In genomic region chr16:69313469-69313868, GRCh38 we compare ENCODE assay signal across 17 cellular contexts. TPM values are rescaled to one million over a fixed set of nuclear protein-coding genes. Genes with fewer than 3 reads are reported as not detected.
DNase-seq lines count a peak whose midpoint lies in the region; ATAC-seq and TF ChIP-seq lines count a peak whose summit lies in the region.
"Had no signal": no experiment of that assay in that cellular context is flagged by ENCODE, and none has a peak within 500 bp of the region (broad histone marks: within the 10 kb centered on the region; RNA-seq: fewer than 3 reads in every experiment).

No MANE protein-coding gene starts in this region.

- no peak for DNase-seq in CD4-positive, alpha-beta memory T cell
- DNase-seq in activated CD8-positive, alpha-beta T cell treated with anti-CD3 and anti-CD28 coated beads, Interleukin-2, amount 10 ng/mL, durations not matched to agents 7 days and 5 days: no peak
- no peak for DNase-seq in mesothelial cell of epicardium (ENCODE audit: low spot score in 2 of 2, unreplicated experiment in 2 of 2)
- no peak for DNase-seq in SK-N-DZ (ENCODE audit: low spot score)
- DNase-seq in NCI-H2081 (lab: John Stamatoyannopoulos, UW): no peak
- DNase-seq in NCI-H1105 treated with DMSO at 0.1 percent for 48 hours (lab: John Stamatoyannopoulos, UW): no peak
- DNase-seq: activated CD8-positive, alpha-beta memory T cell treated with anti-CD3 and anti-CD28 coated beads, Interleukin-2, amount 50 U/mL, for 4 hours; C1 segment of cervical spinal cord; cortex of kidney; NCI-H1417; small intestine had no signal

- no peak overlapping the region for H3K9ac ChIP-seq in BLaER1

- intact Hi-C loops in CD4-positive, alpha-beta memory T cell (cut with micrococcal nuclease): no loop called here

- H3K27ac Mint-ChIP-seq in CD4-positive, alpha-beta memory T cell: peak overlapping the region in 4 of 7 donors; percentile 41 to 85 (median 66)
- H3K27ac Mint-ChIP-seq in activated CD8-positive, alpha-beta T cell treated with anti-CD3 and anti-CD28 coated beads, Interleukin-2, amount 10 ng/mL, durations not matched to agents 7 days and 5 days: peak overlapping the region; percentile 60
- H3K27ac Mint-ChIP-seq in mesothelial cell of epicardium: no peak overlapping the region

- H3K4me1 ChIP-seq in BLaER1: peaks cover 32% of the 10 kb centered on the region
- H3K4me1 ChIP-seq in CD4-positive, alpha-beta memory T cell (ENCODE audit: insufficient read depth, low read length): peaks cover 28% of the 10 kb centered on the region

- H3K9me3 Mint-ChIP-seq in CD4-positive, alpha-beta memory T cell: peaks cover 0 to 7% (median 0%) of the 10 kb centered on the region in 8 donors
- no peaks in the 10 kb centered on the region for H3K9me3 Mint-ChIP-seq in activated CD8-positive, alpha-beta T cell treated with anti-CD3 and anti-CD28 coated beads, Interleukin-2, amount 10 ng/mL, durations not matched to agents 7 days and 5 days (ENCODE audit: insufficient read depth)
- H3K9me3 Mint-ChIP-seq in mesothelial cell of epicardium: no peaks in the 10 kb centered on the region

- peak overlapping the region; percentile 38 to 81 (median 70) for H3K4me3 Mint-ChIP-seq in CD4-positive, alpha-beta memory T cell
- H3K4me3 Mint-ChIP-seq in activated CD8-positive, alpha-beta T cell treated with anti-CD3 and anti-CD28 coated beads, Interleukin-2, amount 10 ng/mL, durations not matched to agents 7 days and 5 days: peak overlapping the region; percentile 55
- H3K4me3 Mint-ChIP-seq in mesothelial cell of epicardium: peak overlapping the region; percentile 39

- no peak for ATAC-seq in activated CD8-positive, alpha-beta T cell treated with anti-CD3 and anti-CD28 coated beads, Interleukin-2, amount 10 ng/mL, durations not matched to agents 7 days and 5 days
- ATAC-seq: esophagus mucosa, HCT116, pancreas had no signal

- H3K36me3 Mint-ChIP-seq in CD4-positive, alpha-beta memory T cell: peaks cover 10 to 36% of the 10 kb centered on the region in 2 donors
- H3K36me3 Mint-ChIP-seq in activated CD8-positive, alpha-beta T cell treated with anti-CD3 and anti-CD28 coated beads, Interleukin-2, amount 10 ng/mL, durations not matched to agents 7 days and 5 days (ENCODE audit: low read depth): peaks cover 41% of the 10 kb centered on the region
- H3K36me3 Mint-ChIP-seq in mesothelial cell of epicardium: peaks cover 18% of the 10 kb centered on the region

- peaks cover 57% of the 10 kb centered on the region for H3K36me3 ChIP-seq in BLaER1
- peaks cover 41% of the 10 kb centered on the region for H3K36me3 ChIP-seq in CD4-positive, alpha-beta memory T cell (ENCODE audit: insufficient read depth, low read length)

- no peak for TF ChIP-seq CTCF in mesothelial cell of epicardium (IDR thresholded peaks at IDR 0.05; ENCODE audit: unreplicated experiment)

- peaks cover 16 to 36% (median 26%) of the 10 kb centered on the region in 4 donors for H3K4me1 Mint-ChIP-seq in CD4-positive, alpha-beta memory T cell
- H3K4me1 Mint-ChIP-seq in activated CD8-positive, alpha-beta T cell treated with anti-CD3 and anti-CD28 coated beads, Interleukin-2, amount 10 ng/mL, durations not matched to agents 7 days and 5 days (ENCODE audit: low read depth): peaks cover 23% of the 10 kb centered on the region
- peaks cover 9% of the 10 kb centered on the region for H3K4me1 Mint-ChIP-seq in mesothelial cell of epicardium

- H3K4me2 ChIP-seq in BLaER1: peak overlapping the region; percentile 94

- POLR2A ChIA-PET in CD4-positive, alpha-beta memory T cell (lab: Charles Lee; ENCODE audit: partially characterized antibody): interaction anchor here (1.6 to 4.6 kb wide), 3 partner anchors 13 to 25 kb away, joined by 7 to 44 read pairs (median 30); partner anchors contain the start of genes COG8, NIP7 and PDF
- POLR2A ChIA-PET in activated CD8-positive, alpha-beta T cell treated with anti-CD3 and anti-CD28 coated beads, Interleukin-2, amount 10 ng/mL, durations not matched to agents 7 days and 5 days (lab: Charles Lee): no interaction called here

- H3K27me3 Mint-ChIP-seq in CD4-positive, alpha-beta memory T cell: no peaks in the 10 kb centered on the region
- H3K27me3 Mint-ChIP-seq in activated CD8-positive, alpha-beta T cell treated with anti-CD3 and anti-CD28 coated beads, Interleukin-2, amount 10 ng/mL, durations not matched to agents 7 days and 5 days (ENCODE audit: low read depth): no peaks in the 10 kb centered on the region
- no peaks in the 10 kb centered on the region for H3K27me3 Mint-ChIP-seq in mesothelial cell of epicardium (ENCODE audit: low read depth)

- CTCF ChIA-PET in CD4-positive, alpha-beta memory T cell (lab: Charles Lee; ENCODE audit: partially characterized antibody): interaction anchor here (0.9 kb wide), 1 partner anchor 27 kb away, joined by 3 read pairs; no protein-coding TSS in a partner anchor
- CTCF ChIA-PET in activated CD8-positive, alpha-beta T cell treated with anti-CD3 and anti-CD28 coated beads, Interleukin-2, amount 10 ng/mL, durations not matched to agents 7 days and 5 days (lab: Charles Lee): no interaction called here

- no peaks in the 10 kb centered on the region for H3K9me3 ChIP-seq in BLaER1
- no peaks in the 10 kb centered on the region for H3K9me3 ChIP-seq in CD4-positive, alpha-beta memory T cell (ENCODE audit: control insufficient read depth in 1 of 2, low read length in 2 of 2)
- H3K9me3 ChIP-seq: ascending aorta, pancreas had no signal

- no peaks in the 10 kb centered on the region for H3K27me3 ChIP-seq in BLaER1
- no peaks in the 10 kb centered on the region for H3K27me3 ChIP-seq in CD4-positive, alpha-beta memory T cell (ENCODE audit: insufficient read depth, low read length)
- H3K27me3 ChIP-seq: ascending aorta, pancreas had no signal

- H3K4me3 ChIP-seq in BLaER1: no peak overlapping the region
- no peak overlapping the region for H3K4me3 ChIP-seq in CD4-positive, alpha-beta memory T cell (ENCODE audit: low read length in 2 of 2)
- H3K4me3 ChIP-seq: pancreas had no signal

- H3K27ac ChIP-seq in BLaER1: no peak overlapping the region
- no peak overlapping the region for H3K27ac ChIP-seq in CD4-positive, alpha-beta memory T cell (ENCODE audit: low read depth, low read length)
- H3K27ac ChIP-seq: ascending aorta, pancreas had no signal

- peaks cover 71% of the 10 kb centered on the region for H4K20me1 ChIP-seq in BLaER1

RNA-seq across cellular contexts. Expression of gene VPS4A, which starts 2.3 kb away (rescaled TPM):
- 10 to 100 TPM; 46.7 to 48.3 TPM for total RNA-seq in CD4-positive, alpha-beta memory T cell
- polyA plus RNA-seq in CD4-positive, alpha-beta memory T cell: 10 to 100 TPM; 27.2 to 41.2 TPM
- 10 to 100 TPM; 31.4 to 33.7 TPM for total RNA-seq in activated CD8-positive, alpha-beta T cell treated with anti-CD3 and anti-CD28 coated beads, Interleukin-2, amount 10 ng/mL, durations not matched to agents 7 days and 5 days
- total RNA-seq in mesothelial cell of epicardium: 28.0 to 30.3 TPM (median 29.8 TPM) in 3 replicates
- polyA plus RNA-seq in SK-N-DZ (2014; cell fraction: cytosol; rRNA removed): 39.3 and 42.1 TPM in 2 replicates
- polyA plus RNA-seq in SK-N-DZ (2014; cell fraction: nucleus; rRNA removed): 54.8 and 71.4 TPM in 2 replicates

RNA-seq across cellular contexts. Expression of gene PDF, which starts 16.9 kb away (rescaled TPM):
- total RNA-seq in CD4-positive, alpha-beta memory T cell: 10 to 100 TPM; 11.8 TPM
- polyA plus RNA-seq in CD4-positive, alpha-beta memory T cell: 10 to 100 TPM; 12.6 to 18.0 TPM
- total RNA-seq in activated CD8-positive, alpha-beta T cell treated with anti-CD3 and anti-CD28 coated beads, Interleukin-2, amount 10 ng/mL, durations not matched to agents 7 days and 5 days: 10 to 100 TPM; 15.2 to 16.0 TPM
- 13.5 to 14.1 TPM (median 13.6 TPM) in 3 replicates for total RNA-seq in mesothelial cell of epicardium
- polyA plus RNA-seq in SK-N-DZ (2014; cell fraction: cytosol; rRNA removed): 25.4 and 26.0 TPM in 2 replicates
- polyA plus RNA-seq in SK-N-DZ (2014; cell fraction: nucleus; rRNA removed): 21.8 and 58.7 TPM in 2 replicates

RNA-seq across cellular contexts. Expression of gene COG8, which starts 25.9 kb away (rescaled TPM):
- total RNA-seq in CD4-positive, alpha-beta memory T cell: 10 to 100 TPM; 66.0 to 66.1 TPM
- 10 to 100 TPM; 31.3 to 34.1 TPM for polyA plus RNA-seq in CD4-positive, alpha-beta memory T cell
- 10 to 100 TPM; 37.6 to 37.7 TPM for total RNA-seq in activated CD8-positive, alpha-beta T cell treated with anti-CD3 and anti-CD28 coated beads, Interleukin-2, amount 10 ng/mL, durations not matched to agents 7 days and 5 days
- 48.2 to 49.4 TPM (median 49.0 TPM) in 3 replicates for total RNA-seq in mesothelial cell of epicardium
- 63.1 and 71.4 TPM in 2 replicates for polyA plus RNA-seq in SK-N-DZ (2014; cell fraction: cytosol; rRNA removed)
- 57.0 and 77.8 TPM in 2 replicates for polyA plus RNA-seq in SK-N-DZ (2014; cell fraction: nucleus; rRNA removed)

RNA-seq across cellular contexts. Expression of gene NIP7, which starts 26.1 kb away (rescaled TPM):
- total RNA-seq in CD4-positive, alpha-beta memory T cell: 10 to 100 TPM; 30.9 to 31.9 TPM
- 10 to 100 TPM; 23.4 to 24.4 TPM for polyA plus RNA-seq in CD4-positive, alpha-beta memory T cell
- 10 to 100 TPM; 35.3 to 36.0 TPM for total RNA-seq in activated CD8-positive, alpha-beta T cell treated with anti-CD3 and anti-CD28 coated beads, Interleukin-2, amount 10 ng/mL, durations not matched to agents 7 days and 5 days
- 27.2 to 31.4 TPM (median 30.5 TPM) in 3 replicates for total RNA-seq in mesothelial cell of epicardium
- polyA plus RNA-seq in SK-N-DZ (2014; cell fraction: cytosol; rRNA removed): 35.7 and 37.1 TPM in 2 replicates
- polyA plus RNA-seq in SK-N-DZ (2014; cell fraction: nucleus; rRNA removed): 18.7 and 18.8 TPM in 2 replicates

RNA-seq across cellular contexts. Expression of gene TMED6, which starts 38.1 kb away (rescaled TPM):
- total RNA-seq in CD4-positive, alpha-beta memory T cell: 1 to 10 TPM; 2.5 to 5.4 TPM
- under 1 TPM in 1 of 2 donors, not detected in 1; 0.30 TPM for polyA plus RNA-seq in CD4-positive, alpha-beta memory T cell
- 1 to 10 TPM; 1.4 to 1.8 TPM for total RNA-seq in activated CD8-positive, alpha-beta T cell treated with anti-CD3 and anti-CD28 coated beads, Interleukin-2, amount 10 ng/mL, durations not matched to agents 7 days and 5 days
- total RNA-seq in mesothelial cell of epicardium: 1.2 to 1.7 TPM (median 1.4 TPM) in 3 replicates
- polyA plus RNA-seq in SK-N-DZ (2014; cell fraction: cytosol; rRNA removed): 0.76 TPM in 1 of 2 replicates, not detected in the other
- polyA plus RNA-seq in SK-N-DZ (2014; cell fraction: nucleus; rRNA removed): not detected in 2 replicates
- total RNA-seq: ascending aorta, SK-MEL-5 had no signal
